Comparison of ENCODE assay signal across 1 cellular context in genomic region chr12:2826721-2827515, GRCh38.
TF ChIP-seq lines count a peak whose summit lies in the region.

No MANE protein-coding gene starts in this region.

TF ChIP-seq in GM23338, 12 proteins besides CTCF, POLR2A, EP300 and RAD21 (continued from another document):
- no peak for TF ChIP-seq REST (IDR thresholded peaks at IDR 0.05; ENCODE audit: unreplicated experiment)
- TF ChIP-seq ZNF331 (CRISPR knock-in tag; IDR thresholded peaks at IDR 0.05; ENCODE audit: low read depth), result no peak
- no peak for TF ChIP-seq CREB1 (CRISPR knock-in tag; IDR thresholded peaks at IDR 0.05; ENCODE audit: low read depth)
- no peak for TF ChIP-seq JUNB (IDR thresholded peaks at IDR 0.05; ENCODE audit: unreplicated experiment)
- TF ChIP-seq STAT1 (IDR thresholded peaks at IDR 0.05; ENCODE audit: unreplicated experiment), result no peak
- no peak for TF ChIP-seq POLR2AphosphoS5 (IDR thresholded peaks at IDR 0.05; ENCODE audit: low read depth)
- no peak for TF ChIP-seq ZNF462 (CRISPR knock-in tag; IDR thresholded peaks at IDR 0.05)
- TF ChIP-seq ZNF114 (CRISPR knock-in tag; IDR thresholded peaks at IDR 0.05), result no peak
TF ChIP-seq in GM23338: peak in this region for 0.
